Comparison of ENCODE assay signal across 22 cellular contexts in the genomic region with DNA sequence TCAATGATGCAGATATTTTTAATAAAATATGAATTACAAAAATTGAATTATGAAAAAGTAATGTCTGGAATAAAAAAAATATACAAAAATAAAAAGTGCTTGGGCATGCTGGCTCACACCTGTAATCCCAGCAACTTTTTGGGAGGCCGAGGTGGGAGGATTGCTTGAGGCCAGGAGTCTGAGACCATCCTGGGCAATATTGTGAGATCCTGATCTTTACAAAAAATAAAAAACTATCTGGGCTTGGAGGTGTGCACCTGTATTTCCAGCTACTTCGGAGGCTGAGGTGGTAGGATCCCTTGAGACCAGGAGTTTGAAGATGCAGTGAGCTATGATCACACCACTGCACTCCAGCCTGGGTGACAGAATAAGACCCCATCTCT.
DNase-seq lines count a peak whose midpoint lies in the region; ATAC-seq and TF ChIP-seq lines count a peak whose summit lies in the region.
"Had no signal": no experiment of that assay in that cellular context is flagged by ENCODE, and none has a peak within 500 bp of the region (broad histone marks: within the 10 kb centered on the region; RNA-seq: fewer than 3 reads in every experiment).

No MANE protein-coding gene starts in this region.

- no peak overlapping the region for H2AK5ac ChIP-seq in H9 (ENCODE audit: insufficient read length, low read length)

- no peak overlapping the region for H3K14ac ChIP-seq in H9 (ENCODE audit: insufficient read depth, low read length)

- no peaks in the 10 kb centered on the region for H3K79me2 ChIP-seq in H9 (ENCODE audit: insufficient read depth, low read length)

- no peaks in the 10 kb centered on the region for H3K9me3 Mint-ChIP-seq in H9
- H3K9me3 Mint-ChIP-seq in endodermal cell: peaks cover 5% of the 10 kb centered on the region
- H3K9me3 Mint-ChIP-seq in osteocyte (ENCODE audit: unreplicated experiment): no peaks in the 10 kb centered on the region
- H3K9me3 Mint-ChIP-seq: CD4-positive, alpha-beta T cell; CD8-positive, alpha-beta T cell had no signal

- no peak overlapping the region for H4K91ac ChIP-seq in H9 (ENCODE audit: insufficient read length, low read depth, low read length)

- H3K23me2 ChIP-seq in H9 (ENCODE audit: insufficient read length, low read depth, low read length, poor library complexity, severe bottlenecking): no peaks in the 10 kb centered on the region

- H3K9me3 ChIP-seq in H9 (ENCODE audit: control insufficient read depth, low read depth, low read length): no peaks in the 10 kb centered on the region
- H3K9me3 ChIP-seq in endodermal cell (ENCODE audit: control insufficient read depth, low read length): no peaks in the 10 kb centered on the region
- H3K9me3 ChIP-seq: A549, Caco-2 had no signal

- no peaks in the 10 kb centered on the region for H3K4me1 ChIP-seq in H9 (ENCODE audit: insufficient read depth, low read length)
- no peaks in the 10 kb centered on the region for H3K4me1 ChIP-seq in endodermal cell (ENCODE audit: control insufficient read depth, insufficient read depth, low read length)
- H3K4me1 ChIP-seq: A549; BLaER1 treated with 17β-estradiol and CSF1 and Interleukin-3, amounts not matched to agents 10 nM and 100 nM; Caco-2 had no signal

- H3K4me3 Mint-ChIP-seq in H9 (no peak overlapping the region), endodermal cell (no peak overlapping the region), osteocyte (ENCODE audit: unreplicated experiment) (no peak overlapping the region)
- H3K4me3 Mint-ChIP-seq: B cell; CD4-positive, alpha-beta T cell; CD8-positive, alpha-beta T cell had no signal

- no peak overlapping the region for H3K4ac ChIP-seq in H9 (ENCODE audit: low read depth, low read length)

- no peak overlapping the region for H4K5ac ChIP-seq in H9 (ENCODE audit: insufficient read length, low read depth, low read length)

- no peak overlapping the region for H4K8ac ChIP-seq in H9 (replicated peaks; ENCODE audit: insufficient read length, low read depth, low read length)

- no CpG with 5 or more reads among the region's 2 CpGs for WGBS in H9 (ENCODE audit: extremely low coverage, insufficient read length, low lambda C conversion rate)
- WGBS in endodermal cell (ENCODE audit: insufficient coverage in 1 of 2, insufficient read length in 1 of 2), 2 experiments: 86 to 92% methylated on average over 2 of the region's 2 CpGs

- H3K27me3 Mint-ChIP-seq in H9 (ENCODE audit: low read depth): no peaks in the 10 kb centered on the region
- H3K27me3 Mint-ChIP-seq in endodermal cell (ENCODE audit: insufficient read depth): no peaks in the 10 kb centered on the region
- peaks cover 3% of the 10 kb centered on the region for H3K27me3 Mint-ChIP-seq in osteocyte (ENCODE audit: unreplicated experiment)

- H3K79me1 ChIP-seq in H9 (ENCODE audit: insufficient read depth, low read depth, low read length, poor library complexity, severe bottlenecking): no peaks in the 10 kb centered on the region

- no peak overlapping the region for H3K18ac ChIP-seq in H9 (ENCODE audit: insufficient read length, low read depth, low read length)

- no peaks in the 10 kb centered on the region for H3K36me3 ChIP-seq in endodermal cell (ENCODE audit: control insufficient read depth, insufficient read depth, low read length)
- H3K36me3 ChIP-seq: BLaER1 treated with 17β-estradiol and CSF1 and Interleukin-3, amounts not matched to agents 10 nM and 100 nM had no signal

- no peak overlapping the region for H3K9ac ChIP-seq in H9 (ENCODE audit: extremely low read depth, insufficient read length, low read length)
- no peak overlapping the region for H3K9ac ChIP-seq in endodermal cell (ENCODE audit: extremely low read depth, low read length, poor library complexity, severe bottlenecking)
- H3K9ac ChIP-seq: BLaER1 treated with 17β-estradiol and CSF1 and Interleukin-3, amounts not matched to agents 10 nM and 100 nM had no signal

- no peak overlapping the region for H3K4me3 ChIP-seq in endodermal cell (ENCODE audit: low read length)
- H3K4me3 ChIP-seq: A549; BLaER1 treated with 17β-estradiol and CSF1 and Interleukin-3, amounts not matched to agents 10 nM and 100 nM; GM12878 had no signal

- no peaks in the 10 kb centered on the region for H3K4me1 Mint-ChIP-seq in H9
- H3K4me1 Mint-ChIP-seq in endodermal cell: no peaks in the 10 kb centered on the region
- no peaks in the 10 kb centered on the region for H3K4me1 Mint-ChIP-seq in osteocyte (ENCODE audit: unreplicated experiment)
- H3K4me1 Mint-ChIP-seq: B cell had no signal

- H2BK120ac ChIP-seq in H9 (ENCODE audit: low read depth, low read length, poor library complexity, severe bottlenecking): no peak overlapping the region

- H3K4me2 ChIP-seq in H9 (ENCODE audit: insufficient read depth, insufficient read length, low read length): no peak overlapping the region
- H3K4me2 ChIP-seq: A549; BLaER1 treated with 17β-estradiol and CSF1 and Interleukin-3, amounts not matched to agents 10 nM and 100 nM had no signal

- no peak overlapping the region for H3K23ac ChIP-seq in H9 (ENCODE audit: insufficient read length, low read depth, low read length)

- H3K27ac ChIP-seq in H9 (ENCODE audit: insufficient read length, low read depth, low read length) (no peak overlapping the region), endodermal cell (ENCODE audit: low read depth, low read length) (no peak overlapping the region)
- H3K27ac ChIP-seq: 22Rv1; A549; BLaER1 treated with 17β-estradiol and CSF1 and Interleukin-3, amounts not matched to agents 10 nM and 100 nM; C4-2B had no signal

- H2BK15ac ChIP-seq in H9 (ENCODE audit: low read depth, low read length): peak overlapping the region; percentile 62; the same call in 1 of the 2 replicates

- H3K27me3 ChIP-seq in H9 (ENCODE audit: insufficient read depth, low read length) (no peaks in the 10 kb centered on the region), endodermal cell (ENCODE audit: control insufficient read depth, insufficient read depth, low read length, poor library complexity, severe bottlenecking) (no peaks in the 10 kb centered on the region)
- H3K27me3 ChIP-seq: BLaER1 treated with 17β-estradiol and CSF1 and Interleukin-3, amounts not matched to agents 10 nM and 100 nM had no signal

- H2BK20ac ChIP-seq in H9 (ENCODE audit: low read depth, low read length, poor library complexity, severe bottlenecking): no peak overlapping the region

- no peak overlapping the region for H2BK12ac ChIP-seq in H9 (ENCODE audit: insufficient read length, low read depth, low read length)

- TF ChIP-seq CTCF in H9 (conservative IDR thresholded peaks at IDR 0.05): no peak
- TF ChIP-seq CTCF in endodermal cell (conservative IDR thresholded peaks at IDR 0.05): no peak
- no peak for TF ChIP-seq CTCF in osteocyte (IDR thresholded peaks at IDR 0.05)

- H3K27ac Mint-ChIP-seq in H9: no peak overlapping the region
- H3K27ac Mint-ChIP-seq in endodermal cell: no peak overlapping the region
- no peak overlapping the region for H3K27ac Mint-ChIP-seq in osteocyte (ENCODE audit: unreplicated experiment)
- H3K27ac Mint-ChIP-seq: B cell; CD4-positive, alpha-beta T cell; CD8-positive, alpha-beta T cell had no signal

- H2AFZ ChIP-seq in H9 (ENCODE audit: low read length): no peak overlapping the region

- no peak overlapping the region for H2BK5ac ChIP-seq in H9 (ENCODE audit: insufficient read length, low read length)

- no peak overlapping the region for H3K56ac ChIP-seq in H9 (ENCODE audit: insufficient read length, low read depth, low read length)

- H3T11ph ChIP-seq in H9 (ENCODE audit: low read length): no peak overlapping the region

- H4K20me1 ChIP-seq in H9 (ENCODE audit: control insufficient read depth, insufficient read depth, insufficient read length): no peaks in the 10 kb centered on the region
- H4K20me1 ChIP-seq: BLaER1 treated with 17β-estradiol and CSF1 and Interleukin-3, amounts not matched to agents 10 nM and 100 nM had no signal

- DNase-seq in activated CD8-positive, alpha-beta memory T cell treated with anti-CD3 and anti-CD28 coated beads for 24 hours: peak; percentile 24
- no peak for DNase-seq in activated CD8-positive, alpha-beta memory T cell treated with anti-CD3 and anti-CD28 coated beads, Interleukin-2, amount 50 U/mL, for 4 hours
- DNase-seq in H9: peak; percentile 11
- DNase-seq in endodermal cell: peak; percentile 15
- DNase-seq in osteocyte (ENCODE audit: extremely low spot score, unreplicated experiment): peak; percentile 73
- no peak for DNase-seq in NCI-H128 (lab: John Stamatoyannopoulos, UW; ENCODE audit: unreplicated experiment)
- DNase-seq: AML-193; Caco-2; Calu3; CD4-positive, alpha-beta T cell; CD8-positive, alpha-beta T cell; DMS79; DND-41; EL; GDM1 had no signal

- H3K36me3 Mint-ChIP-seq in H9 (ENCODE audit: insufficient read depth in 1 of 3, low read depth in 3 of 3) (no peaks in the 10 kb centered on the region), endodermal cell (ENCODE audit: low read depth) (no peaks in the 10 kb centered on the region), osteocyte (ENCODE audit: unreplicated experiment) (no peaks in the 10 kb centered on the region)
- H3K36me3 Mint-ChIP-seq: CD8-positive, alpha-beta T cell had no signal

- no peak for ATAC-seq in HG02852 (IDR thresholded peaks at IDR 0.05; ENCODE audit: unreplicated experiment)
- ATAC-seq: A549; CD8-positive, alpha-beta T cell; GM12878 had no signal

Comparison
In these comparisons a context has a peak if more than half of its experiments do, and no peak if none do; other contexts are left out.
1. DNase-seq: peak in activated CD8-positive, alpha-beta memory T cell treated with anti-CD3 and anti-CD28 coated beads for 24 hours (single experiment), H9 (single experiment), endodermal cell (single experiment) and osteocyte (single experiment); none in activated CD8-positive, alpha-beta memory T cell treated with anti-CD3 and anti-CD28 coated beads, Interleukin-2, amount 50 U/mL, for 4 hours (single experiment) and NCI-H128 (single experiment).